12 cellular contexts compared by ENCODE assay signal in the genomic region with DNA sequence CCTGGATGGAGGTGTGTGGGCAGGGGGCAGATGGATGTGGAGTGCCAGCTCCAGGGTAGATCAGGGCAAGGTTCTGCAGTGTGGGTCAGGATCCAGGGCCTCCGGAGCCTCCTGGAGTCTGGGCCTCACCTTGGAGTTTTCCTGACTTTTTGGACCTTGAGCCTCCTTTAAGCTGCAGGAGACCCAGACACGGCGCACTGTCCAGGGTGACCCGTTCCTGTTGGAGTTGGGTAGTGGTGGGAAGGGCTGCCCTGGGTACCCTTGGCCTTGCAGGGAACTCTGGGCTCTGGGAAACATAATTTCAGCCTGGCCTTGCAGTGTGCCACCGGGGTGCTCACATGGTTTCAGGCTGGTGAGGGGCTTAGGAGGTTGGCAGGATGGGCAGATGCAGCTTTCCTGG. TPM values are rescaled to one million over a fixed set of nuclear protein-coding genes. Genes with fewer than 3 reads are reported as not detected.
DNase-seq lines count a peak whose midpoint lies in the region; ATAC-seq lines count a peak whose summit lies in the region.
"Had no signal": no experiment of that assay in that cellular context is flagged by ENCODE, and none has a peak within 500 bp of the region (broad histone marks: within the 10 kb centered on the region; RNA-seq: fewer than 3 reads in every experiment).

No MANE protein-coding gene starts in this region.

- ATAC-seq in left colon (peak; percentile 4), GM18517 (IDR thresholded peaks at IDR 0.05; ENCODE audit: unreplicated experiment) (no peak)
- no peak for ATAC-seq in activated CD4-positive, CD25-positive, alpha-beta regulatory T cell treated with anti-CD3 and anti-CD28 coated beads, Interleukin-2, amount 50 U/mL, for 24 hours
- ATAC-seq: activated T-cell treated with anti-CD3 and anti-CD28 coated beads, Interleukin-2, amount 50 U/mL, for 72 hours; psoas muscle had no signal

- no peaks in the 10 kb centered on the region for H3K27me3 ChIP-seq in SJSA1 (replicated peaks)

- no peaks in the 10 kb centered on the region for H3K9me3 ChIP-seq in SJSA1 (replicated peaks)
- H3K9me3 ChIP-seq: psoas muscle had no signal

- DNase-seq in SJSA1 (ENCODE audit: low read depth in 1 of 2, low spot score in 2 of 2) = no peak
- no peak for DNase-seq in left colon
- no peak for DNase-seq in RPMI8226
- DNase-seq: activated T-cell treated with anti-CD3 and anti-CD28 coated beads, Interleukin-2, amount 50 U/mL, for 72 hours; H9; KG1; NCI-H1436; NCI-H345; psoas muscle had no signal

- no peaks in the 10 kb centered on the region for H3K36me3 ChIP-seq in SJSA1

- no peak overlapping the region for H3K4me3 ChIP-seq in SJSA1
- H3K4me3 ChIP-seq: psoas muscle had no signal

- intact Hi-C loops in left colon (cut with DNase I, micrococcal nuclease) = no loop called here

- peaks cover 69% of the 10 kb centered on the region for H3K4me1 ChIP-seq in SJSA1 (replicated peaks)
- H3K4me1 ChIP-seq: psoas muscle had no signal

- peak overlapping the region; percentile 92 for H3K27ac ChIP-seq in SJSA1
- peak overlapping the region; percentile 59 for H3K27ac ChIP-seq in temporal lobe (ENCODE audit: low read depth, low read length)
- H3K27ac ChIP-seq: psoas muscle had no signal

RNA-seq across cellular contexts. Expression of gene MGAT3, which starts 17.0 kb away (rescaled TPM):
- 3.9 and 4.3 TPM in 2 replicates for total RNA-seq in SJSA1 (2014; rRNA removed; shearing (Covaris generic))
- total RNA-seq in left colon (10 to 100 TPM in 1 of 2 donors, 1 to 10 TPM in 1; 5.6 to 10.7 TPM), temporal lobe (25.6 TPM)

RNA-seq across cellular contexts. Expression of gene MIEF1, which starts 28.2 kb away (rescaled TPM):
- 20.9 and 22.9 TPM in 2 replicates for total RNA-seq in SJSA1 (2014; rRNA removed; shearing (Covaris generic))
- total RNA-seq in left colon = 10 to 100 TPM; 33.1 to 36.3 TPM
- 17.5 TPM for total RNA-seq in temporal lobe

RNA-seq across cellular contexts. Expression of gene ATF4, which starts 46.5 kb away (rescaled TPM):
- 225 and 281 TPM in 2 replicates for total RNA-seq in SJSA1 (2014; rRNA removed; shearing (Covaris generic))
- total RNA-seq in left colon (100 to 1,000 TPM; 256 to 277 TPM), temporal lobe (72.0 TPM)

RNA-seq across cellular contexts. Expression of gene RPS19BP1, which starts 58.7 kb away (rescaled TPM):
- 177 and 263 TPM in 2 replicates for total RNA-seq in SJSA1 (2014; rRNA removed; shearing (Covaris generic))
- total RNA-seq in left colon (10 to 100 TPM; 57.6 to 60.7 TPM), temporal lobe (31.7 TPM)
